In genomic region chr18:67513285-67513684, GRCh38 we compare ENCODE assay signal across 11 cellular contexts. TPM values are rescaled to one million over a fixed set of nuclear protein-coding genes. Genes with fewer than 3 reads are reported as not detected.
DNase-seq lines count a peak whose midpoint lies in the region; ATAC-seq and TF ChIP-seq lines count a peak whose summit lies in the region.
"Had no signal": no experiment of that assay in that cellular context is flagged by ENCODE, and none has a peak within 500 bp of the region (broad histone marks: within the 10 kb centered on the region; RNA-seq: fewer than 3 reads in every experiment).

No MANE protein-coding gene starts in this region.

- H3K18ac ChIP-seq in neuronal stem cell (ENCODE audit: low read length), result no peak overlapping the region

- no peak overlapping the region for H3K23ac ChIP-seq in neuronal stem cell (ENCODE audit: low read depth, low read length, poor library complexity)

- H3K4me2 ChIP-seq in KMS-11 (no peak overlapping the region), neuronal stem cell (ENCODE audit: insufficient read depth, low read length, poor library complexity, severe bottlenecking) (no peak overlapping the region)

- no peak for ATAC-seq in HG02610 (IDR thresholded peaks at IDR 0.05; ENCODE audit: unreplicated experiment)
- ATAC-seq: body of pancreas had no signal

- H3K36me3 ChIP-seq in KMS-11 (ENCODE audit: insufficient read depth) (no peaks in the 10 kb centered on the region), brain microvascular endothelial cell (replicated peaks) (no peaks in the 10 kb centered on the region), neuronal stem cell (replicated peaks in 1 of 2; ENCODE audit: control insufficient read depth in 2 of 2, insufficient read depth in 2 of 2, low read length in 2 of 2) (peaks cover 6 to 40% of the 10 kb centered on the region in 2 donors)

- H2BK12ac ChIP-seq in neuronal stem cell (ENCODE audit: low read length), result no peak overlapping the region

- peaks cover 0 to 19% of the 10 kb centered on the region in 2 donors for H3K9me3 ChIP-seq in neuronal stem cell (replicated peaks in 1 of 2; ENCODE audit: control insufficient read depth in 2 of 2, insufficient read depth in 1 of 2, low read depth in 1 of 2, low read length in 2 of 2)
- H3K9me3 ChIP-seq: body of pancreas had no signal

- H3K27ac ChIP-seq in KMS-11, result no peak overlapping the region
- no peak overlapping the region for H3K27ac ChIP-seq in brain microvascular endothelial cell
- H3K27ac ChIP-seq in neuronal stem cell (replicated peaks; ENCODE audit: low read length), result no peak overlapping the region
- H3K27ac ChIP-seq: body of pancreas had no signal

- no peak overlapping the region for H2BK120ac ChIP-seq in neuronal stem cell (ENCODE audit: low read depth, low read length)

- no peak overlapping the region for H3K4ac ChIP-seq in neuronal stem cell (ENCODE audit: low read length)

- no peak overlapping the region for H2BK15ac ChIP-seq in neuronal stem cell (ENCODE audit: low read length)

- DNase-seq in EH (ENCODE audit: low read depth) (peak; percentile 12), brain microvascular endothelial cell (peak; percentile 12), medulla oblongata (ENCODE audit: extremely low spot score) (peak; percentile 11), neuronal stem cell (ENCODE audit: low spot score) (no peak)
- DNase-seq in activated naive CD4-positive, alpha-beta T cell treated with anti-CD3 and anti-CD28 coated beads, Interleukin-2, amount 50 U/mL, for 16 hours, result no peak
- DNase-seq: body of pancreas; NCI-H446; stimulated activated CD4-positive, alpha-beta T cell treated with anti-CD3 and anti-CD28 coated beads, Interleukin-4, amount 100 ng/mL, for 24 hours had no signal

- H3K4me3 ChIP-seq in KMS-11 (IDR thresholded peaks at IDR 0.05; ENCODE audit: insufficient read depth, low read depth, low read length) (no peak overlapping the region), brain microvascular endothelial cell (ENCODE audit: low read depth, low read length) (no peak overlapping the region), neuronal stem cell (ENCODE audit: low read length in 2 of 2) (no peak overlapping the region)
- H3K4me3 ChIP-seq: body of pancreas had no signal

- no peaks in the 10 kb centered on the region for H3K79me1 ChIP-seq in neuronal stem cell (ENCODE audit: low read depth, low read length)

- in situ Hi-C loops in brain microvascular endothelial cell (cut with HindIII; ENCODE audit: low pct_ligation_motif_present, low sequenced_read_pairs), result no loop called here

- H4K20me1 ChIP-seq in KMS-11 (ENCODE audit: insufficient read depth), result no peaks in the 10 kb centered on the region

- no peaks in the 10 kb centered on the region for H3K27me3 ChIP-seq in KMS-11 (ENCODE audit: insufficient read depth, low read depth)
- no peaks in the 10 kb centered on the region for H3K27me3 ChIP-seq in brain microvascular endothelial cell (replicated peaks)
- no peaks in the 10 kb centered on the region for H3K27me3 ChIP-seq in neuronal stem cell (ENCODE audit: control insufficient read depth in 3 of 3, insufficient read depth in 3 of 3, low read depth in 1 of 3, low read length in 3 of 3)
- H3K27me3 ChIP-seq: body of pancreas had no signal

- TF ChIP-seq CTCF in KMS-11 (conservative IDR thresholded peaks at IDR 0.05; ENCODE audit: low read depth, low read length), result peak; percentile 31; the same call in 1 of the 2 replicates
- peak; percentile 30 for TF ChIP-seq CTCF in brain microvascular endothelial cell (IDR thresholded peaks at IDR 0.05; ENCODE audit: low read depth, low read length, missing control alignments)

- H3K79me2 ChIP-seq in KMS-11 (ENCODE audit: insufficient read depth, low read depth), result no peaks in the 10 kb centered on the region

- no peak overlapping the region for H2AFZ ChIP-seq in KMS-11 (ENCODE audit: low read depth)
- no peak overlapping the region for H2AFZ ChIP-seq in neuronal stem cell (ENCODE audit: low read length)

- no peak overlapping the region for H3K14ac ChIP-seq in neuronal stem cell (ENCODE audit: low read length)

- H2AK5ac ChIP-seq in neuronal stem cell (ENCODE audit: low read depth, low read length), result no peak overlapping the region

- H3K4me1 ChIP-seq in KMS-11 (ENCODE audit: low read depth, poor library complexity, severe bottlenecking), result peaks cover 5% of the 10 kb centered on the region
- peaks cover 1 to 5% of the 10 kb centered on the region in 2 donors for H3K4me1 ChIP-seq in neuronal stem cell (ENCODE audit: control insufficient read depth in 2 of 2, insufficient read depth in 1 of 2, low read depth in 1 of 2, low read length in 2 of 2)

- H3K9ac ChIP-seq in KMS-11, result no peak overlapping the region
- H3K9ac ChIP-seq in neuronal stem cell (ENCODE audit: low read depth, low read length, poor library complexity), result no peak overlapping the region

- WGBS in neuronal stem cell (ENCODE audit: extremely low coverage in 2 of 2, insufficient read length in 2 of 2, insufficient replicate concordance in 1 of 2), 2 donors, result no CpG with 5 or more reads among the region's 2 CpGs

- H4K8ac ChIP-seq in neuronal stem cell (ENCODE audit: low read depth, low read length), result no peak overlapping the region

- H4K91ac ChIP-seq in neuronal stem cell (ENCODE audit: low read depth, low read length, poor library complexity), result no peak overlapping the region

- no peak overlapping the region for H2BK5ac ChIP-seq in neuronal stem cell (ENCODE audit: low read length)

RNA-seq across cellular contexts. Expression of gene DSEL, which starts 3.2 kb away (rescaled TPM):
- polyA plus RNA-seq in neuronal stem cell (2013, experiment 1 of 2), result 1.7 TPM
- polyA plus RNA-seq in neuronal stem cell (2013, experiment 2 of 2), result 1.7 TPM
- polyA plus RNA-seq: IgD-negative memory B cell had no signal

Comparison
In these comparisons a context has a peak if more than half of its experiments do, and no peak if none do; other contexts are left out.
1. DNase-seq: peak in EH (single experiment), brain microvascular endothelial cell (single experiment) and medulla oblongata (single experiment); none in neuronal stem cell (single experiment) and activated naive CD4-positive, alpha-beta T cell treated with anti-CD3 and anti-CD28 coated beads, Interleukin-2, amount 50 U/mL, for 16 hours (single experiment).